8 cellular contexts compared by ENCODE assay signal in genomic region chr12:111767362-111768158, GRCh38. TPM values are rescaled to one million over a fixed set of nuclear protein-coding genes. Genes with fewer than 3 reads are reported as not detected.
DNase-seq lines count a peak whose midpoint lies in the region; ATAC-seq and TF ChIP-seq lines count a peak whose summit lies in the region.

No MANE protein-coding gene starts in this region.

- peak overlapping the region; percentile 85 for H3K27ac Mint-ChIP-seq in HFFc6

- DNase-seq in AG08396 (ENCODE audit: low spot score) (peak; percentile 40), HFFc6 (peak; percentile 20), brain microvascular endothelial cell (no peak), left kidney (ENCODE audit: low read depth, low spot score) (peak; percentile 64), testis (no peak)

- H3K27me3 Mint-ChIP-seq in HFFc6 (ENCODE audit: insufficient read depth) = no peaks in the 10 kb centered on the region; the same call in 1 of the 2 replicates

- no peak for ATAC-seq in HG03135 (IDR thresholded peaks at IDR 0.05; ENCODE audit: unreplicated experiment)
- no peak for ATAC-seq in HG02623 (IDR thresholded peaks at IDR 0.05; ENCODE audit: unreplicated experiment)
- ATAC-seq in GM19324 (IDR thresholded peaks at IDR 0.05; ENCODE audit: low FRiP score, unreplicated experiment) = no peak

- peaks cover 21% of the 10 kb centered on the region for H3K4me1 Mint-ChIP-seq in HFFc6 (ENCODE audit: low read depth)

- H3K36me3 ChIP-seq in brain microvascular endothelial cell (replicated peaks) (no peaks in the 10 kb centered on the region), testis (ENCODE audit: low read depth, missing control alignments) (no peaks in the 10 kb centered on the region)

- no peak for TF ChIP-seq CTCF in HFFc6 (IDR thresholded peaks at IDR 0.05)
- TF ChIP-seq CTCF in brain microvascular endothelial cell (IDR thresholded peaks at IDR 0.05; ENCODE audit: low read depth, low read length, missing control alignments) = no peak
- no peak for TF ChIP-seq CTCF in testis (IDR thresholded peaks at IDR 0.05)

- peak overlapping the region; percentile 96 for H3K4me3 Mint-ChIP-seq in HFFc6

- no peak for TF ChIP-seq POLR2A in testis (IDR thresholded peaks at IDR 0.05)

- H3K4me1 ChIP-seq in testis = peaks cover 8% of the 10 kb centered on the region

- no peaks in the 10 kb centered on the region for H3K36me3 Mint-ChIP-seq in HFFc6 (ENCODE audit: low read depth)

- H3K4me3 ChIP-seq in brain microvascular endothelial cell (ENCODE audit: low read depth, low read length) (peak overlapping the region; percentile 70), testis (peak overlapping the region; percentile 75 to 82)

- H3K27me3 ChIP-seq in brain microvascular endothelial cell (replicated peaks) (no peaks in the 10 kb centered on the region), testis (no peaks in the 10 kb centered on the region)

- H3K27ac ChIP-seq in brain microvascular endothelial cell = no peak overlapping the region
- peak overlapping the region; percentile 71 to 85 for H3K27ac ChIP-seq in testis

- no peaks in the 10 kb centered on the region for H3K9me3 Mint-ChIP-seq in HFFc6

- no peaks in the 10 kb centered on the region for H3K9me3 ChIP-seq in testis

- 8 to 9% methylated on average over 18 of the region's 18 CpGs for WGBS in testis, 2 donors

- in situ Hi-C loops in brain microvascular endothelial cell (cut with HindIII; ENCODE audit: low pct_ligation_motif_present, low sequenced_read_pairs) = no loop called here

- intact Hi-C loops in testis (cut with DNase I; ENCODE audit: low total_unique reads) = no loop called here

RNA-seq across cellular contexts. Expression of gene ALDH2, which starts 0.8 kb away (rescaled TPM):
- total RNA-seq in HFFc6 (2021; fragmentation: NEBNext Ultra II Directional; extraction: Animal tissue kit (Norgen Biotek cat#: 25700)) = 10 to 100 TPM; 12.1 to 43.3 (median 15.8) TPM
- 10 to 100 TPM; 58.4 to 76.6 TPM for total RNA-seq in testis
- 96.4 TPM for polyA plus RNA-seq in testis (ENCODE audit: insufficient read depth, low read depth, low replicate concordance)

Comparison
In these comparisons a context has a peak if more than half of its experiments do, and no peak if none do; other contexts are left out.
1. DNase-seq: peak in AG08396 (single experiment), HFFc6 (single experiment) and left kidney (single experiment); none in brain microvascular endothelial cell (single experiment) and testis (single experiment).